ENCODE assay signal across 8 cellular contexts in genomic region chr2:85753525-85754312, GRCh38. TPM values are rescaled to one million over a fixed set of nuclear protein-coding genes. Genes with fewer than 3 reads are reported as not detected.
DNase-seq lines count a peak whose midpoint lies in the region; ATAC-seq and TF ChIP-seq lines count a peak whose summit lies in the region.

TSS of gene ATOH8 (plus strand) at chr2:85753991. CDS start at chr2:85754190, 199 bp downstream.

- peak in 1 of 2 donors; percentile 43 for TF ChIP-seq RAD21 in liver (IDR thresholded peaks at IDR 0.05)

- 0 out of 2 replicates have a peak, but pooled peaks cover 5% of the 10 kb centered on the region for H3K4me1 ChIP-seq in HUES64 (ENCODE audit: insufficient read depth, low read length)
- peaks cover 15 to 65% (median 31%) of the 10 kb centered on the region in 4 donors for H3K4me1 ChIP-seq in liver (ENCODE audit: control insufficient read depth in 4 of 4, insufficient read depth in 4 of 4, low read length in 3 of 4)

- POLR2A ChIA-PET in T-cell (lab: Charles Lee): no interaction called here

- WGBS in HUES64: under 1% methylated on average over 81 of the region's 81 CpGs
- 4% methylated on average over 81 of the region's 81 CpGs for WGBS in liver

- H3K27me3 ChIP-seq in HUES64 (ENCODE audit: insufficient read depth, low read length): peaks cover 79% of the 10 kb centered on the region
- peaks cover 0 to 6% (median 0%) of the 10 kb centered on the region in 45 donors for H3K27me3 ChIP-seq in dorsolateral prefrontal cortex
- H3K27me3 ChIP-seq in liver (ENCODE audit: control insufficient read depth in 4 of 4, insufficient read depth in 4 of 4, low read length in 3 of 4): no peaks in the 10 kb centered on the region

- H3K4me3 Mint-ChIP-seq in Calu3 (ENCODE audit: low read depth, unreplicated experiment) (peak within 1 kb of the TSS; percentile 77), T-cell (peak within 1 kb of the TSS; percentile 74 to 82 (median 75))
- H3K4me3 Mint-ChIP-seq in stimulated activated effector memory CD8-positive, alpha-beta T cell treated with anti-CD3 and anti-CD28 coated beads, Interleukin-12 subunit alpha, Interleukin-12 subunit beta, amount 100 ng/mL, for 72 hours: peak within 1 kb of the TSS; percentile 81

- H3K36me3 ChIP-seq in HUES64 (ENCODE audit: insufficient read depth, low read length) (no peaks in the 10 kb centered on the region), liver (ENCODE audit: control insufficient read depth in 4 of 4, insufficient read depth in 3 of 4, low read depth in 1 of 4, low read length in 3 of 4) (no peaks in the 10 kb centered on the region)

- H3K9ac ChIP-seq in HUES64 (ENCODE audit: low read depth, low read length) (peak within 1 kb of the TSS; percentile 50; the same call in 1 of the 2 replicates), liver (ENCODE audit: low read depth in 1 of 2, low read length in 2 of 2) (peak within 1 kb of the TSS; percentile 57 to 96)

- DNase-seq in Calu3 (peak; percentile 34), T-cell (peak in 8 of 34 experiments; percentile 4 to 34 (median 12)), dorsolateral prefrontal cortex (peak in 9 of 10 donors; percentile 59 to 78 (median 72))
- no peak for DNase-seq in stimulated activated effector memory CD8-positive, alpha-beta T cell treated with anti-CD3 and anti-CD28 coated beads, Interleukin-12 subunit alpha, Interleukin-12 subunit beta, amount 100 ng/mL, for 72 hours (ENCODE audit: low spot score in 2 of 2)

- CTCF ChIA-PET in Calu3 (lab: Charles Lee): interaction anchor here (0.6 to 0.7 kb wide), 2 partner anchors 9 to 356 kb away, joined by 3 read pairs; no protein-coding TSS in a partner anchor
- CTCF ChIA-PET in T-cell (lab: Charles Lee): interaction anchor here in 1 of 2 donors (0.6 to 1.0 kb wide), 2 partner anchors 63 to 299 kb away, joined by 3 to 4 read pairs; no protein-coding TSS in a partner anchor

- H3K27me3 Mint-ChIP-seq in Calu3 (ENCODE audit: unreplicated experiment): peaks cover 72% of the 10 kb centered on the region
- peaks cover 46 to 74% of the 10 kb centered on the region in 2 donors for H3K27me3 Mint-ChIP-seq in T-cell

- no peaks in the 10 kb centered on the region for H3K9me3 ChIP-seq in HUES64 (ENCODE audit: insufficient read depth, low read depth, low read length)
- no peaks in the 10 kb centered on the region for H3K9me3 ChIP-seq in liver (ENCODE audit: control insufficient read depth in 4 of 4, low read length in 3 of 4)

- BruUV-seq in Calu3 (replicated peaks; lab: Mats Ljungman, UMichigan): no TSS peak

- peaks cover 5% of the 10 kb centered on the region for H3K36me3 Mint-ChIP-seq in Calu3 (ENCODE audit: insufficient read depth, unreplicated experiment)
- no peaks in the 10 kb centered on the region for H3K36me3 Mint-ChIP-seq in T-cell
- H3K36me3 Mint-ChIP-seq in stimulated activated effector memory CD8-positive, alpha-beta T cell treated with anti-CD3 and anti-CD28 coated beads, Interleukin-12 subunit alpha, Interleukin-12 subunit beta, amount 100 ng/mL, for 72 hours: no peaks in the 10 kb centered on the region

- intact Hi-C loops in Calu3 (cut with micrococcal nuclease; ENCODE audit: unreplicated experiment) (no loop called here), dorsolateral prefrontal cortex (cut with DNase I) (loop anchor here in 1 of 2 donors (5.0 kb wide), 2 partner anchors 44 to 134 kb away; partner anchors contain the start of gene ST3GAL5)

- no peak within 1 kb of the TSS for H3K27ac Mint-ChIP-seq in Calu3 (ENCODE audit: unreplicated experiment)
- no peak within 1 kb of the TSS for H3K27ac Mint-ChIP-seq in T-cell
- no peak within 1 kb of the TSS for H3K27ac Mint-ChIP-seq in stimulated activated effector memory CD8-positive, alpha-beta T cell treated with anti-CD3 and anti-CD28 coated beads, Interleukin-12 subunit alpha, Interleukin-12 subunit beta, amount 100 ng/mL, for 72 hours

- H3K9me3 Mint-ChIP-seq in Calu3 (ENCODE audit: low read depth, unreplicated experiment) (no peaks in the 10 kb centered on the region), T-cell (no peaks in the 10 kb centered on the region)
- H3K9me3 Mint-ChIP-seq in stimulated activated effector memory CD8-positive, alpha-beta T cell treated with anti-CD3 and anti-CD28 coated beads, Interleukin-12 subunit alpha, Interleukin-12 subunit beta, amount 100 ng/mL, for 72 hours: no peaks in the 10 kb centered on the region

- ATAC-seq in T-cell (replicated peaks in 1 of 4) (peak in 1 of 4 experiments; percentile 10), GM18861 (IDR thresholded peaks at IDR 0.05; ENCODE audit: unreplicated experiment) (no peak), GM21576 (IDR thresholded peaks at IDR 0.05; ENCODE audit: unreplicated experiment) (no peak)
- ATAC-seq in stimulated activated effector memory CD8-positive, alpha-beta T cell treated with anti-CD3 and anti-CD28 coated beads, Interleukin-12 subunit alpha, Interleukin-12 subunit beta, amount 100 ng/mL, for 72 hours: no peak

- peaks cover 15% of the 10 kb centered on the region for H3K4me1 Mint-ChIP-seq in Calu3 (ENCODE audit: low read depth, unreplicated experiment)
- H3K4me1 Mint-ChIP-seq in T-cell: peaks cover 11 to 26% (median 16%) of the 10 kb centered on the region in 3 donors
- peaks cover 27% of the 10 kb centered on the region for H3K4me1 Mint-ChIP-seq in stimulated activated effector memory CD8-positive, alpha-beta T cell treated with anti-CD3 and anti-CD28 coated beads, Interleukin-12 subunit alpha, Interleukin-12 subunit beta, amount 100 ng/mL, for 72 hours

- H3K4me3 ChIP-seq in HUES64 (ENCODE audit: low read length) (peak within 1 kb of the TSS; percentile 73), dorsolateral prefrontal cortex (peak within 1 kb of the TSS; percentile 50 to 92 (median 81)), liver (ENCODE audit: low read depth in 1 of 3, low read length in 3 of 3) (peak within 1 kb of the TSS; percentile 56 to 83 (median 81))

- H3K27ac ChIP-seq in HUES64 (ENCODE audit: low read depth, low read length) (peak within 1 kb of the TSS; percentile 37; the same call in 1 of the 2 replicates), dorsolateral prefrontal cortex (peak within 1 kb of the TSS; percentile 40 to 94 (median 83)), liver (ENCODE audit: low read depth in 1 of 2, low read length in 2 of 2) (peak within 1 kb of the TSS; percentile 42 to 84)

- TF ChIP-seq CTCF in Calu3 (IDR thresholded peaks at IDR 0.05; ENCODE audit: unreplicated experiment) (no peak), dorsolateral prefrontal cortex (IDR thresholded peaks at IDR 0.05 in 54 of 56, conservative IDR thresholded peaks at IDR 0.05 in 2 of 56; ENCODE audit: low read depth in 1 of 56, partially characterized antibody in 56 of 56) (peak in 12 of 56 donors; percentile 4 to 38 (median 16)), liver (IDR thresholded peaks at IDR 0.05; ENCODE audit: low read depth, low read length, missing input control) (no peak)

TF ChIP-seq in liver, 16 proteins besides CTCF, POLR2A, EP300 and RAD21 (continues in another document):
- TF ChIP-seq NR2F2 (IDR thresholded peaks at IDR 0.05): no peak
- TF ChIP-seq YY1 (IDR thresholded peaks at IDR 0.05): peak; percentile 39
- no peak for TF ChIP-seq ATF3 (IDR thresholded peaks at IDR 0.05)
- peak; percentile 18 for TF ChIP-seq SP1 (IDR thresholded peaks at IDR 0.05)
- peak; percentile 40 for TF ChIP-seq TAF1 (conservative IDR thresholded peaks at IDR 0.05)
- TF ChIP-seq REST (IDR thresholded peaks at IDR 0.05): peak; percentile 34

RNA-seq across cellular contexts. Expression of gene ATOH8, which starts in this region (rescaled TPM):
- 0.19 and 0.47 TPM in 2 replicates for total RNA-seq in Calu3 (2022)
- polyA plus RNA-seq in HUES64 (2013, experiment 1 of 2): 4.3 TPM
- 7.5 TPM for polyA plus RNA-seq in HUES64 (2013, experiment 2 of 2)
- total RNA-seq in T-cell: under 1 TPM in 1 of 5 donors, not detected in 4; 0.20 TPM
- 10 to 100 TPM in 97 of 120 experiments, 1 to 10 TPM in 23; 4.6 to 58.9 (median 14.7) TPM for total RNA-seq in dorsolateral prefrontal cortex
- 10 to 100 TPM in 1 of 2 donors, under 1 TPM in 1; 0.33 to 37.7 TPM for total RNA-seq in liver
- 10 to 100 TPM; 20.4 to 33.2 TPM for polyA plus RNA-seq in liver

Comparison
In these comparisons a context has a peak if more than half of its experiments do, and no peak if none do; other contexts are left out.
1. Peak in DNase-seq in Calu3; RNA of the gene not detected or under 1 TPM.
2. DNase-seq: peak in dorsolateral prefrontal cortex (9 of 10); none in stimulated activated effector memory CD8-positive, alpha-beta T cell treated with anti-CD3 and anti-CD28 coated beads, Interleukin-12 subunit alpha, Interleukin-12 subunit beta, amount 100 ng/mL, for 72 hours (0 of 2).
3. Peak in every context shown above with its lines, with median percentiles within 50 percentile points of each other: H3K4me3 Mint-ChIP-seq, H3K27ac ChIP-seq and H3K4me3 ChIP-seq.